In the genomic region with DNA sequence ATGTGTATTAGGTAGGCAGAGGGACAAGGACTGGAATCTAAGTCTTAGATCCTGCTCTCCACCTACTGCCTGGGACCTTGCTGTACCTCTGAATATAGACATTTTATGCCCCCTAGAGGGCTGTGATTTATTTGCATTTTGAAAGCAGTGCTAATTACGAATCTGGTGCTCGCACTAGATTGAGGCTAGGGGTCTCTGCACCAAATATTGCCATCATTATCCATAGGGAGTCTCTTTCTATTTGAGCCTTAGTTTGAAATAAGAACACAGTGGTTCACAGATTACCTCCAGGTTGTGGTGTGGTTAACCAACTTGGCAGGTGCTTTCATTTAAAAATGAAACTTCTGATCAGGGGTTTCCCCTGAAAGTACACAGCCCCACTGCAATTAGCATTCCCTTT, we compare ENCODE assay signal across 1 cellular context.
TF ChIP-seq lines count a peak whose summit lies in the region.

No MANE protein-coding gene starts in this region.

TF ChIP-seq in endothelial cell of umbilical vein, 7 proteins besides CTCF, POLR2A, EP300 and RAD21:
- no peak for TF ChIP-seq GATA2 (IDR thresholded peaks at IDR 0.05; ENCODE audit: insufficient read depth, insufficient read length, low read depth, low read length)
TF ChIP-seq in endothelial cell of umbilical vein: peak in this region for 0.
